8 cellular contexts compared by ENCODE assay signal in the genomic region with DNA sequence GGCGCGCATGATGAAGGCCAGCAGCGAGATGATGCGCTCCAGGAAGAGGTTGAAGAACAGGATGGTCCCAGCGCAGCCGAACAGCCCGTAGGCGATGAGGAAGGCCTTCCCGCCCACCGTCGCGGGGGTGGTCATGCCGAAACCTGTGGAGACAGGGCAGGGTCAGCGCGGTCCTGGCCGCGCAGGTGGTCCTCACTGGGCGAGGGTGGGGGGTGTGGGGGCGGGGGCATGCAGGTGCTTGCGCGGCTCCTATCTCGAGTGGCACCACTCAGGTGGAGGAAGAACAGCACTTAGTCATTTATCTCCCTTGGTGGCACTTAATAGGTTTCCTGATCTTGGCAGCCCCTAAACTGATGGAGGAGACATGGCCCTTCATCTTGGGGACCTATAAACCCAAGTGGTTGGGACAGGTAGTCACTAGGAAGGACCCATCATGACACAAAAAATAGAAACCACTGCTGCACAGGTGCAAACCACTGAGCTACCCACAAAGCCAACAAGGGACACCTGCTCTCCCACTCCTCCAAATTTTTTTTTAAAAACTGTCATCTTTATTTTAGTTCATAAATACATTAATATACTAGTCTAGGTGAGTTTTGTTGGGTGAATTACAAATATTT. TPM values are rescaled to one million over a fixed set of nuclear protein-coding genes. Genes with fewer than 3 reads are reported as not detected.
A peak's percentile ranks its signal among the peaks of the same experiment; 100 is the strongest.
DNase-seq lines count a peak whose midpoint lies in the region; ATAC-seq, FAIRE-seq and TF ChIP-seq lines count a peak whose summit lies in the region.

No MANE protein-coding gene starts in this region.

- TF ChIP-seq POLR2A in GM12892 (IDR thresholded peaks at IDR 0.05; ENCODE audit: low read depth, low read length), result no peak

- H3K4me3 ChIP-seq in ACC112 (ENCODE audit: low read depth, low read length), result peak overlapping the region; percentile 77

- H3K9me3 Mint-ChIP-seq in activated T-cell treated with anti-CD3 and anti-CD28 coated beads, Interleukin-2, amount 50 U/mL, for 4 hours, result no peaks in the 10 kb centered on the region
- H3K9me3 Mint-ChIP-seq in memory B cell, result no peaks in the 10 kb centered on the region

- H2AFZ ChIP-seq in ACC112 (ENCODE audit: low read length, unreplicated experiment), result peak overlapping the region; percentile 93

- H3K27me3 ChIP-seq in ACC112 (ENCODE audit: insufficient read depth, low read length), result no peaks in the 10 kb centered on the region

- no peak for DNase-seq in GM12892 (ENCODE audit: insufficient read length)
- DNase-seq in activated T-cell treated with anti-CD3 and anti-CD28 coated beads, Interleukin-2, amount 50 U/mL, for 4 hours, result no peak
- no peak for DNase-seq in memory B cell (ENCODE audit: low spot score in 2 of 2)
- DNase-seq in DMS114 treated with DMSO at 0.1 percent for 48 hours (lab: John Stamatoyannopoulos, UW; ENCODE audit: unreplicated experiment), result no peak
- DNase-seq in H4 (ENCODE audit: low spot score), result no peak
- no peak for DNase-seq in NCI-H2107 treated with DMSO at 0.1 percent for 48 hours (lab: John Stamatoyannopoulos, UW; ENCODE audit: unreplicated experiment)
- DNase-seq in D341Med (ENCODE audit: low spot score), result no peak

- H3K36me3 ChIP-seq in ACC112 (ENCODE audit: insufficient read depth, low read length), result no peaks in the 10 kb centered on the region

- H3K4me3 Mint-ChIP-seq in activated T-cell treated with anti-CD3 and anti-CD28 coated beads, Interleukin-2, amount 50 U/mL, for 4 hours, result peak overlapping the region; percentile 80
- H3K4me3 Mint-ChIP-seq in memory B cell, result peak overlapping the region; percentile 92

- no peaks in the 10 kb centered on the region for H3K27me3 Mint-ChIP-seq in activated T-cell treated with anti-CD3 and anti-CD28 coated beads, Interleukin-2, amount 50 U/mL, for 4 hours (ENCODE audit: low read depth)
- H3K27me3 Mint-ChIP-seq in memory B cell, result peaks cover 2% of the 10 kb centered on the region

- H3K4me1 Mint-ChIP-seq in activated T-cell treated with anti-CD3 and anti-CD28 coated beads, Interleukin-2, amount 50 U/mL, for 4 hours (ENCODE audit: low read depth), result peaks cover 9% of the 10 kb centered on the region
- peaks cover 11% of the 10 kb centered on the region for H3K4me1 Mint-ChIP-seq in memory B cell

- ATAC-seq in activated T-cell treated with anti-CD3 and anti-CD28 coated beads, Interleukin-2, amount 50 U/mL, for 4 hours, result no peak
- no peak for ATAC-seq in memory B cell (ENCODE audit: low read depth)

- H3K4me1 ChIP-seq in ACC112 (ENCODE audit: control insufficient read depth, insufficient read depth, low read length, unreplicated experiment), result no peaks in the 10 kb centered on the region

- no peak overlapping the region for H3K27ac ChIP-seq in ACC112 (ENCODE audit: low read depth, low read length)

- no peaks in the 10 kb centered on the region for H3K36me3 Mint-ChIP-seq in activated T-cell treated with anti-CD3 and anti-CD28 coated beads, Interleukin-2, amount 50 U/mL, for 4 hours (ENCODE audit: insufficient read depth)
- H3K36me3 Mint-ChIP-seq in memory B cell, result no peaks in the 10 kb centered on the region

- no peaks in the 10 kb centered on the region for H3K79me2 ChIP-seq in ACC112 (ENCODE audit: control insufficient read depth, insufficient read depth, low read length, unreplicated experiment)

- peak; percentile 51 for FAIRE-seq in GM12892 (lab: Jason Lieb, UNC)

- H3K27ac Mint-ChIP-seq in memory B cell, result peak overlapping the region; percentile 85

RNA-seq across cellular contexts. Expression of a gene that starts 49.0 kb away (rescaled TPM):
- polyA plus RNA-seq in GM12892 (2012; ENCODE audit: missing spikeins), result 0.13 TPM
- under 1 TPM; 0.18 to 0.25 (median 0.24) TPM for total RNA-seq in activated T-cell treated with anti-CD3 and anti-CD28 coated beads, Interleukin-2, amount 50 U/mL, for 4 hours
- not detected in 2 replicates for total RNA-seq in H4 (2014; rRNA removed; shearing (Covaris generic))
